18 cellular contexts compared by ENCODE assay signal in the genomic region with DNA sequence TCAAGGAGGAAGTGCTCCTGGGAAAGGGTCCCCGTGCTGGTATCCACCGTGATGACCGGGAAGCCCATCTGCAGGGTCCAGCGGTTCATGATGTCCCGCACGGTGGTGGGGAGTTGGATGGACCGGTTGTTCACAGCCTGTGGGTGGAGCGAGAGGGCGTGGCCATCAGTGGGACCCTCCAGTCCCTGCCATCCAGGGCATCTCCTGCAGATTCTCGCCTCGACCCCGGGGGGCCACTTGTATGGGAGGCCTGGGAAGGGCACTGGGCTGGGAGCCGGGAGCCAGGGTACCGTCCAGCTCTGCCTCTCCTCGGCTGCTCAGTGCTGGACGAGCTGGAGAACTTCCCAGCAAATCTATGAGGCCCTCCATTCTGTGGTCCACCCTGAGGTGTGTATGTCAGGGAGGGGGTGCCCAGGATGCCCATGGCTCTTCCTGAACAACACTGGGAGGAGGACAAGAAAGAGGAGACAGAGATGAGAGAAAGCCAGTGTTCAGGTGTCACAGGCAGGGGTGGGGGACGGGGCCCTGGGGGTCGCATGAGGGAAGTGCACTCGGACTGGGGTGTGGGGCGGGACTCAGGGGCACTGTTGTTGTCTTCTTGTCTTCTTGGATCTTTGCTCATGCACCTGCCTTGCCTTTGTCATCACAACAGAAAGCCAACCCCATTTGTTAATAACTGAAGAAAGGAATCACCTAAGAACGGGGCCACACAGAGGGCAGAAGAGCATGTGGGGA. TPM values are rescaled to one million over a fixed set of nuclear protein-coding genes. Genes with fewer than 3 reads are reported as not detected.
"Had no signal": no experiment of that assay in that cellular context is flagged by ENCODE, and none has a peak within 500 bp of the region (broad histone marks: within the 10 kb centered on the region; RNA-seq: fewer than 3 reads in every experiment).

No MANE protein-coding gene starts in this region.

- DNase-seq: activated CD4-positive, alpha-beta T cell treated with anti-CD3 and anti-CD28 coated beads, Interleukin-2, amount 10 ng/mL, durations not matched to agents 7 days and 5 days; activated CD8-positive, alpha-beta T cell treated with anti-CD3 and anti-CD28 coated beads, Interleukin-2, amount 10 ng/mL, durations not matched to agents 7 days and 5 days; activated naive CD4-positive, alpha-beta T cell treated with Interleukin-2 at 50 U/mL for 16 hours; activated T-cell treated with anti-CD3 and anti-CD28 coated beads, Interleukin-2, amount 50 U/mL, for 24 hours; cerebellar nuclear complex; cortex of kidney; effector memory CD4-positive, alpha-beta T cell; esophagus squamous epithelium; kidney glomerular epithelial cell; mesendoderm; sigmoid colon; stimulated activated naive B cell treated with anti-CD40 and anti-IgM and Interleukin-4, amounts not matched to agents 10 μg/mL and 1 μg/mL and 100 μg/mL, for 72 hours; T-helper 9 cell had no signal

- H3K27ac Mint-ChIP-seq: activated CD4-positive, alpha-beta T cell treated with anti-CD3 and anti-CD28 coated beads, Interleukin-2, amount 10 ng/mL, durations not matched to agents 7 days and 5 days; activated CD8-positive, alpha-beta T cell treated with anti-CD3 and anti-CD28 coated beads, Interleukin-2, amount 10 ng/mL, durations not matched to agents 7 days and 5 days; activated T-cell treated with anti-CD3 and anti-CD28 coated beads, Interleukin-2, amount 50 U/mL, for 24 hours; activated T-helper 2 cell treated with anti-CD3 and anti-CD28 coated beads, Interferon-gamma antibody, Interleukin-2, Interleukin-4, amounts not matched to agents 10 μg/mL and 5 μg/mL and 100 μg/mL, durations not matched to agents 14 hours and 24 hours and 36 hours; stimulated activated naive B cell treated with anti-CD40 and anti-IgM and Interleukin-4, amounts not matched to agents 10 μg/mL and 1 μg/mL and 100 μg/mL, for 72 hours had no signal

- H3K36me3 Mint-ChIP-seq: stimulated activated naive B cell treated with anti-CD40 and anti-IgM and Interleukin-4, amounts not matched to agents 10 μg/mL and 1 μg/mL and 100 μg/mL, for 72 hours had no signal

- H3K4me3 Mint-ChIP-seq: activated CD4-positive, alpha-beta T cell treated with anti-CD3 and anti-CD28 coated beads, Interleukin-2, amount 10 ng/mL, durations not matched to agents 7 days and 5 days; activated CD8-positive, alpha-beta T cell treated with anti-CD3 and anti-CD28 coated beads, Interleukin-2, amount 10 ng/mL, durations not matched to agents 7 days and 5 days; activated T-cell treated with anti-CD3 and anti-CD28 coated beads, Interleukin-2, amount 50 U/mL, for 24 hours; naive thymus-derived CD8-positive, alpha-beta T cell; stimulated activated naive B cell treated with anti-CD40 and anti-IgM and Interleukin-4, amounts not matched to agents 10 μg/mL and 1 μg/mL and 100 μg/mL, for 72 hours had no signal

- ATAC-seq: activated CD8-positive, alpha-beta T cell treated with anti-CD3 and anti-CD28 coated beads, Interleukin-2, amount 10 ng/mL, durations not matched to agents 7 days and 5 days; naive thymus-derived CD8-positive, alpha-beta T cell; stimulated activated naive B cell treated with anti-CD40 and anti-IgM and Interleukin-4, amounts not matched to agents 10 μg/mL and 1 μg/mL and 100 μg/mL, for 72 hours had no signal

- H3K36me3 ChIP-seq: breast epithelium, esophagus squamous epithelium, sigmoid colon had no signal

- H3K9me3 ChIP-seq: breast epithelium, esophagus squamous epithelium, sigmoid colon had no signal

- H3K4me1 Mint-ChIP-seq: naive thymus-derived CD8-positive, alpha-beta T cell had no signal

- H3K4me3 ChIP-seq: breast epithelium, esophagus squamous epithelium, sigmoid colon had no signal

- H3K27ac ChIP-seq: breast epithelium, esophagus squamous epithelium, sigmoid colon had no signal

- H3K4me1 ChIP-seq: breast epithelium, esophagus squamous epithelium, sigmoid colon had no signal

- H3K27me3 ChIP-seq: breast epithelium had no signal

- H3K9me3 Mint-ChIP-seq: activated CD4-positive, alpha-beta T cell treated with anti-CD3 and anti-CD28 coated beads, Interleukin-2, amount 10 ng/mL, durations not matched to agents 7 days and 5 days; activated T-helper 2 cell treated with anti-CD3 and anti-CD28 coated beads, Interferon-gamma antibody, Interleukin-2, Interleukin-4, amounts not matched to agents 10 μg/mL and 5 μg/mL and 100 μg/mL, durations not matched to agents 14 hours and 24 hours and 36 hours; stimulated activated naive B cell treated with anti-CD40 and anti-IgM and Interleukin-4, amounts not matched to agents 10 μg/mL and 1 μg/mL and 100 μg/mL, for 72 hours had no signal

RNA-seq across cellular contexts. Expression of gene MESP2, which starts 25.5 kb away (rescaled TPM):
- total RNA-seq: activated CD4-positive, alpha-beta T cell treated with anti-CD3 and anti-CD28 coated beads, Interleukin-2, amount 10 ng/mL, durations not matched to agents 7 days and 5 days; activated CD8-positive, alpha-beta T cell treated with anti-CD3 and anti-CD28 coated beads, Interleukin-2, amount 10 ng/mL, durations not matched to agents 7 days and 5 days; astrocyte; naive thymus-derived CD8-positive, alpha-beta T cell; sigmoid colon; urinary bladder had no signal

RNA-seq across cellular contexts. Expression of gene MESP1, which starts 50.6 kb away (rescaled TPM):
- total RNA-seq: astrocyte, urinary bladder had no signal
